ENCODE assay signal across 22 cellular contexts in the genomic region with DNA sequence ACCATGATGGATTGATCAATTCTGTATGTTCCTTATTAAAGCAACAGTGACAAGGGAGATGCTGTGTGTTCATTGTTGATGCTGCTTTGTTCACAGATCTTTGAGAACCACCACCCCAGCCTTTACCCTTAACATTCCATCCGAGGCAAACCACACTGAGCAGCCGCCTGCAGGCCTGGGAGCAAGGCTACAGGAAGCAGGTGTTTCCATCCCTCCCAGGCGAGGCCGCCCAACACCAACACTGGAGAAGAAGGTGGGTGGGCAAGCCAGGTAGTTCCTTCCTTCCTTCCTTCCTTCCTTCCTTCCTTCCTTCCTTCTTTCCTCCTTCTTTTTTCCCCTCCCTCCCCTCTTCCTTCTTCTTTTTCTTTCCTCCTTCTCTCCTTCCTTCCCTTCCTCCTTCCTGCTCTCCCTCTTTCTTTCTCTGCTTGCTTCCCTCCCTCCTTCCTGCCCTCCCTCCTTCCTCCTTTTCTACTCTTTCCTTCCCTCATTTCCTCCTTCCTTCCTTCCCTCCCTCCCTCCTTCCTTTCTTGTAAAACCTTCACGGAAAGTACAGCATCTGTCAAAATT. TPM values are rescaled to one million over a fixed set of nuclear protein-coding genes. Genes with fewer than 3 reads are reported as not detected.
A peak's percentile ranks its signal among the peaks of the same experiment; 100 is the strongest.
DNase-seq lines count a peak whose midpoint lies in the region; ATAC-seq and TF ChIP-seq lines count a peak whose summit lies in the region.
"Had no signal": no experiment of that assay in that cellular context is flagged by ENCODE, and none has a peak within 500 bp of the region (broad histone marks: within the 10 kb centered on the region; RNA-seq: fewer than 3 reads in every experiment).

No MANE protein-coding gene starts in this region.

- H3K79me2 ChIP-seq in GM23338 (replicated peaks; ENCODE audit: insufficient read depth) = no peaks in the 10 kb centered on the region

- H3K27me3 Mint-ChIP-seq in GM23338 (ENCODE audit: insufficient read depth, low read depth, poor library complexity) (peaks cover 5% of the 10 kb centered on the region), HFFc6 (ENCODE audit: insufficient read depth) (0 out of 2 replicates have a peak, but pooled peaks cover 3% of the 10 kb centered on the region)

- no peaks in the 10 kb centered on the region for H3K36me3 ChIP-seq in GM23338 (ENCODE audit: insufficient read depth)
- H3K36me3 ChIP-seq in HAP-1 (replicated peaks) = no peaks in the 10 kb centered on the region
- H3K36me3 ChIP-seq: Peyer's patch, SJSA1 had no signal

- H3K4me3 Mint-ChIP-seq in GM23338 = no peak overlapping the region
- no peak overlapping the region for H3K4me3 Mint-ChIP-seq in HFFc6
- H3K4me3 Mint-ChIP-seq: CD8-positive, alpha-beta T cell had no signal

- no peak overlapping the region for H3K4me3 ChIP-seq in GM23338
- no peak overlapping the region for H3K4me3 ChIP-seq in HAP-1
- H3K4me3 ChIP-seq: Peyer's patch, SJSA1 had no signal

- H3K9me2 ChIP-seq in GM23338 (ENCODE audit: insufficient read depth) = peaks cover 5% of the 10 kb centered on the region; the same call in 1 of the 2 replicates

- peak in 1 of 2 experiments; percentile 42; a peak in 2 of 4 replicates for TF ChIP-seq CTCF in GM23338 (conservative IDR thresholded peaks at IDR 0.05; ENCODE audit: low read depth in 2 of 2)
- TF ChIP-seq CTCF in HFFc6 (IDR thresholded peaks at IDR 0.05) = no peak

- H3K4me2 ChIP-seq in GM23338 = no peak overlapping the region

- DNase-seq in NCI-H510A treated with DMSO at 0.1 percent for 48 hours (lab: John Stamatoyannopoulos, UW) (peak; percentile 4), NCI-H510A (lab: John Stamatoyannopoulos, UW) (no peak), GM23338 (ENCODE audit: low spot score) (peak; percentile 59), SW480 (ENCODE audit: low spot score) (peak; percentile 2), iPS-NIHi11 (ENCODE audit: low spot score) (peak; percentile 33), HFFc6 (no peak), HAP-1 (ENCODE audit: low spot score in 2 of 2) (no peak)
- DNase-seq: CD8-positive, alpha-beta T cell; DMS79 treated with DMSO at 0.1 percent for 48 hours; IMR-90; NCI-H1092 treated with DMSO at 0.1 percent for 48 hours; NCI-H146; NCI-H2029 treated with DMSO at 0.1 percent for 48 hours; NCI-H524 treated with DMSO at 0.1 percent for 48 hours; Peyer's patch had no signal

- H2AFZ ChIP-seq in GM23338 = no peak overlapping the region

- no peaks in the 10 kb centered on the region for H3K4me1 ChIP-seq in GM23338 (ENCODE audit: insufficient read depth)
- H3K4me1 ChIP-seq in HAP-1 = no peaks in the 10 kb centered on the region
- H3K4me1 ChIP-seq: Peyer's patch had no signal

- no peak overlapping the region for H3K27ac Mint-ChIP-seq in GM23338
- no peak overlapping the region for H3K27ac Mint-ChIP-seq in HFFc6
- H3K27ac Mint-ChIP-seq: CD8-positive, alpha-beta T cell had no signal

- H3K36me3 Mint-ChIP-seq in GM23338 (ENCODE audit: low read depth) = no peaks in the 10 kb centered on the region
- H3K36me3 Mint-ChIP-seq in HFFc6 (ENCODE audit: low read depth) = 0 out of 2 replicates have a peak, but pooled peaks cover 4% of the 10 kb centered on the region
- H3K36me3 Mint-ChIP-seq: CD8-positive, alpha-beta T cell had no signal

- H4K20me1 ChIP-seq in GM23338 (replicated peaks; ENCODE audit: insufficient read depth) = no peaks in the 10 kb centered on the region

- H3K27me3 ChIP-seq in GM23338 (ENCODE audit: insufficient read depth) (no peaks in the 10 kb centered on the region), HAP-1 (ENCODE audit: low read depth) (no peaks in the 10 kb centered on the region)
- H3K27me3 ChIP-seq: Peyer's patch, SJSA1 had no signal

- peaks cover 3% of the 10 kb centered on the region; the same call in 1 of the 3 replicates for H3K4me1 Mint-ChIP-seq in GM23338
- no peaks in the 10 kb centered on the region for H3K4me1 Mint-ChIP-seq in HFFc6 (ENCODE audit: low read depth)

- ATAC-seq in GM23338 (peak; percentile 77), HG02571 (IDR thresholded peaks at IDR 0.05; ENCODE audit: unreplicated experiment) (no peak)
- ATAC-seq: CD8-positive, alpha-beta T cell had no signal

- H3K9me3 ChIP-seq in HAP-1 = no peaks in the 10 kb centered on the region
- H3K9me3 ChIP-seq: Peyer's patch, SJSA1 had no signal

- peaks cover 10% of the 10 kb centered on the region for H3F3A ChIP-seq in GM23338 (replicated peaks; ENCODE audit: low read depth)

- H3K27ac ChIP-seq in GM23338 (ENCODE audit: low read depth) = no peak overlapping the region
- H3K27ac ChIP-seq: HL-60, Peyer's patch, SJSA1 had no signal

- in situ Hi-C loops in HAP-1 (cut with MboI; ENCODE audit: low sequenced_read_pairs) = no loop called here

- peaks cover 3% of the 10 kb centered on the region; the same call in 1 of the 3 replicates for H3K9me3 Mint-ChIP-seq in GM23338
- peaks cover 38% of the 10 kb centered on the region for H3K9me3 Mint-ChIP-seq in HFFc6
- H3K9me3 Mint-ChIP-seq: CD8-positive, alpha-beta T cell had no signal

TF ChIP-seq in GM23338, 12 proteins besides CTCF, POLR2A, EP300 and RAD21 (continues in another document):
- no peak for TF ChIP-seq STAT1 (IDR thresholded peaks at IDR 0.05; ENCODE audit: unreplicated experiment)
- no peak for TF ChIP-seq ZNF331 (CRISPR knock-in tag; IDR thresholded peaks at IDR 0.05; ENCODE audit: low read depth)
- TF ChIP-seq CREB1 (CRISPR knock-in tag; IDR thresholded peaks at IDR 0.05; ENCODE audit: low read depth) = no peak
- no peak for TF ChIP-seq EZH2phosphoT487 (IDR thresholded peaks at IDR 0.05; ENCODE audit: unreplicated experiment)
- TF ChIP-seq, protein P1, sequence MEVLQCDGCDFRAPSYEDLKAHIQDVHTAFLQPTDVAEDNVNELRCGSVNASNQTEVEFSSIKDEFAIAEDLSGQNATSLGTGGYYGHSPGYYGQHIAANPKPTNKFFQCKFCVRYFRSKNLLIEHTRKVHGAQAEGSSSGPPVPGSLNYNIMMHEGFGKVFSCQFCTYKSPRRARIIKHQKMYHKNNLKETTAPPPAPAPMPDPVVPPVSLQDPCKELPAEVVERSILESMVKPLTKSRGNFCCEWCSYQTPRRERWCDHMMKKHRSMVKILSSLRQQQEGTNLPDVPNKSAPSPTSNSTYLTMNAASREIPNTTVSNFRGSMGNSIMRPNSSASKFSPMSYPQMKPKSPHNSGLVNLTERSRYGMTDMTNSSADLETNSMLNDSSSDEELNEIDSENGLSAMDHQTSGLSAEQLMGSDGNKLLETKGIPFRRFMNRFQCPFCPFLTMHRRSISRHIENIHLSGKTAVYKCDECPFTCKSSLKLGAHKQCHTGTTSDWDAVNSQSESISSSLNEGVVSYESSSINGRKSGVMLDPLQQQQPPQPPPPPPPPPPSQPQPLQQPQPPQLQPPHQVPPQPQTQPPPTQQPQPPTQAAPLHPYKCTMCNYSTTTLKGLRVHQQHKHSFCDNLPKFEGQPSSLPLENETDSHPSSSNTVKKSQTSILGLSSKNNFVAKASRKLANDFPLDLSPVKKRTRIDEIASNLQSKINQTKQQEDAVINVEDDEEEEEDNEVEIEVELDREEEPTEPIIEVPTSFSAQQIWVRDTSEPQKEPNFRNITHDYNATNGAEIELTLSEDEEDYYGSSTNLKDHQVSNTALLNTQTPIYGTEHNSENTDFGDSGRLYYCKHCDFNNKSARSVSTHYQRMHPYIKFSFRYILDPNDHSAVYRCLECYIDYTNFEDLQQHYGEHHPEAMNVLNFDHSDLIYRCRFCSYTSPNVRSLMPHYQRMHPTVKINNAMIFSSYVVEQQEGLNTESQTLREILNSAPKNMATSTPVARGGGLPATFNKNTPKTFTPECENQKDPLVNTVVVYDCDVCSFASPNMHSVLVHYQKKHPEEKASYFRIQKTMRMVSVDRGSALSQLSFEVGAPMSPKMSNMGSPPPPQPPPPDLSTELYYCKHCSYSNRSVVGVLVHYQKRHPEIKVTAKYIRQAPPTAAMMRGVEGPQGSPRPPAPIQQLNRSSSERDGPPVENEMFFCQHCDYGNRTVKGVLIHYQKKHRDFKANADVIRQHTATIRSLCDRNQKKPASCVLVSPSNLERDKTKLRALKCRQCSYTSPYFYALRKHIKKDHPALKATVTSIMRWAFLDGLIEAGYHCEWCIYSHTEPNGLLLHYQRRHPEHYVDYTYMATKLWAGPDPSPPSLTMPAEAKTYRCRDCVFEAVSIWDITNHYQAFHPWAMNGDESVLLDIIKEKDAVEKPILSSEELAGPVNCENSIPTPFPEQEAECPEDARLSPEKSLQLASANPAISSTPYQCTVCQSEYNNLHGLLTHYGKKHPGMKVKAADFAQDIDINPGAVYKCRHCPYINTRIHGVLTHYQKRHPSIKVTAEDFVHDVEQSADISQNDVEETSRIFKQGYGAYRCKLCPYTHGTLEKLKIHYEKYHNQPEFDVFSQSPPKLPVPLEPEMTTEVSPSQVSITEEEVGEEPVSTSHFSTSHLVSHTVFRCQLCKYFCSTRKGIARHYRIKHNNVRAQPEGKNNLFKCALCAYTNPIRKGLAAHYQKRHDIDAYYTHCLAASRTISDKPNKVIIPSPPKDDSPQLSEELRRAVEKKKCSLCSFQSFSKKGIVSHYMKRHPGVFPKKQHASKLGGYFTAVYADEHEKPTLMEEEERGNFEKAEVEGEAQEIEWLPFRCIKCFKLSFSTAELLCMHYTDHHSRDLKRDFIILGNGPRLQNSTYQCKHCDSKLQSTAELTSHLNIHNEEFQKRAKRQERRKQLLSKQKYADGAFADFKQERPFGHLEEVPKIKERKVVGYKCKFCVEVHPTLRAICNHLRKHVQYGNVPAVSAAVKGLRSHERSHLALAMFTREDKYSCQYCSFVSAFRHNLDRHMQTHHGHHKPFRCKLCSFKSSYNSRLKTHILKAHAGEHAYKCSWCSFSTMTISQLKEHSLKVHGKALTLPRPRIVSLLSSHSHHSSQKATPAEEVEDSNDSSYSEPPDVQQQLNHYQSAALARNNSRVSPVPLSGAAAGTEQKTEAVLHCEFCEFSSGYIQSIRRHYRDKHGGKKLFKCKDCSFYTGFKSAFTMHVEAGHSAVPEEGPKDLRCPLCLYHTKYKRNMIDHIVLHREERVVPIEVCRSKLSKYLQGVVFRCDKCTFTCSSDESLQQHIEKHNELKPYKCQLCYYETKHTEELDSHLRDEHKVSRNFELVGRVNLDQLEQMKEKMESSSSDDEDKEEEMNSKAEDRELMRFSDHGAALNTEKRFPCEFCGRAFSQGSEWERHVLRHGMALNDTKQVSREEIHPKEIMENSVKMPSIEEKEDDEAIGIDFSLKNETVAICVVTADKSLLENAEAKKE (CRISPR knock-in tag; IDR thresholded peaks at IDR 0.05) = no peak
- no peak for TF ChIP-seq EZH2 (IDR thresholded peaks at IDR 0.05; ENCODE audit: low read depth, unreplicated experiment)
- TF ChIP-seq NANOG (IDR thresholded peaks at IDR 0.05; ENCODE audit: borderline replicate concordance) = no peak

RNA-seq across cellular contexts. Expression of gene TTLL2, which starts 13.7 kb away (rescaled TPM):
- not detected in 2 replicates for total RNA-seq in GM23338 (2014; rRNA removed; shearing (Covaris generic))
- polyA plus RNA-seq in GM23338 (2016; fragmentation: Nextera tagmentation; extraction: Ambion mirVana) = 0.14 TPM in 1 of 2 replicates, not detected in the other
- total RNA-seq in HFFc6 (2021; fragmentation: NEBNext Ultra II Directional; extraction: Animal tissue kit (Norgen Biotek cat#: 25700)) = not detected
- total RNA-seq: CD8-positive, alpha-beta T cell; G401; HT1080; IMR-90; Peyer's patch; SJSA1; T-helper 2 cell treated with Interferon-gamma antibody and Interleukin-4, amounts not matched to agents 100 ng/mL and 5 ng/mL, for 36 hours had no signal
- polyA plus RNA-seq: BJ, IMR-90 had no signal

RNA-seq across cellular contexts. Expression of gene UNC93A, which starts 47.5 kb away (rescaled TPM):
- 0.28 TPM in 1 of 2 replicates, not detected in the other for total RNA-seq in GM23338 (2014; rRNA removed; shearing (Covaris generic))
- polyA plus RNA-seq in GM23338 (2016; fragmentation: Nextera tagmentation; extraction: Ambion mirVana) = 0.18 and 0.47 TPM in 2 replicates
- total RNA-seq in HFFc6 (2021; fragmentation: NEBNext Ultra II Directional; extraction: Animal tissue kit (Norgen Biotek cat#: 25700)) = not detected
- total RNA-seq: CD8-positive, alpha-beta T cell; G401; HT1080; IMR-90; SJSA1; T-helper 2 cell treated with Interferon-gamma antibody and Interleukin-4, amounts not matched to agents 100 ng/mL and 5 ng/mL, for 36 hours had no signal
- polyA plus RNA-seq: BJ, IMR-90 had no signal

Comparison
In these comparisons a context has a peak if more than half of its experiments do, and no peak if none do; other contexts are left out.
1. DNase-seq: peak in NCI-H510A treated with DMSO at 0.1 percent for 48 hours (single experiment), GM23338 (single experiment), SW480 (single experiment) and iPS-NIHi11 (single experiment); none in NCI-H510A (single experiment), HFFc6 (single experiment) and HAP-1 (0 of 2).